Comparison of ENCODE assay signal across 16 cellular contexts in the genomic region with DNA sequence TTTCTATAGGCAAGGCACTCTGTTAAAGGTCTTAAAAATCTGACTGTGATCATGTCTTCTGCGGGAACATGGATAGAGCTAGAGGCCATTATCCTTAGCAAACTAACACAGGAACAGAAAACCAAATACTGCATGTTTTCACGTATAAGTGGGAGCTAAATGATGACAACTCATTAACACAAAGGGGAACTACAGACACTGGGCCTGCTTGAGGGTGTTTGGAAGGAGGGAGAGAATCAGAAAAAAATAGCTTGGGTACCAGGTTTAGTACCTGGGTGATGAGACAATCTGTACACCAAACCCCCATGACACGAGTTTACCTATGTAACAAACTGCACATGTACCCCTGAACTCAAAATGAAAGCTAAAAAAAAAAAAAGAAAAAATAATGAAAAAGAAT. TPM values are rescaled to one million over a fixed set of nuclear protein-coding genes. Genes with fewer than 3 reads are reported as not detected.
A peak's percentile ranks its signal among the peaks of the same experiment; 100 is the strongest.
DNase-seq lines count a peak whose midpoint lies in the region; ATAC-seq, FAIRE-seq and TF ChIP-seq lines count a peak whose summit lies in the region.
"Had no signal": no experiment of that assay in that cellular context is flagged by ENCODE, and none has a peak within 500 bp of the region (broad histone marks: within the 10 kb centered on the region; RNA-seq: fewer than 3 reads in every experiment).

No MANE protein-coding gene starts in this region.

- H3K23ac ChIP-seq in IMR-90 (ENCODE audit: low read depth, low read length) = peak overlapping the region; percentile 61; the same call in 1 of the 2 replicates

- H3K14ac ChIP-seq in IMR-90 (replicated peaks; ENCODE audit: low read depth, low read length) = peak overlapping the region; percentile 75

- peaks cover 31% of the 10 kb centered on the region for H3K4me1 Mint-ChIP-seq in MCF 10A (ENCODE audit: insufficient read depth, unreplicated experiment)
- H3K4me1 Mint-ChIP-seq: CD4-positive, CD25-positive, alpha-beta regulatory T cell had no signal

- H3K27me3 ChIP-seq in breast epithelium (no peaks in the 10 kb centered on the region), IMR-90 (ENCODE audit: control insufficient read depth, insufficient read depth, low read length) (no peaks in the 10 kb centered on the region), GM12878 (replicated peaks in 1 of 2; ENCODE audit: control insufficient read depth in 2 of 2, insufficient read depth in 2 of 2, low read length in 1 of 2) (no peaks in the 10 kb centered on the region), smooth muscle cell (ENCODE audit: low read depth) (no peaks in the 10 kb centered on the region)
- H3K27me3 ChIP-seq: BLaER1 treated with 17β-estradiol and CSF1 and Interleukin-3, amounts not matched to agents 10 nM and 100 nM had no signal

- CTCF ChIA-PET in MCF 10A (lab: Yijun Ruan, JAX) = interaction anchor here (0.7 to 1.1 kb wide), 2 partner anchors 10 to 19 kb away, joined by 3 read pairs; no protein-coding TSS in a partner anchor
- CTCF ChIA-PET in IMR-90 (lab: Yijun Ruan, JAX) = no interaction called here
- CTCF ChIA-PET in GM12878 (lab: Yijun Ruan, JAX) = interaction anchor here (0.7 to 1.6 kb wide), 8 partner anchors 14 to 292 kb away, joined by 3 to 7 read pairs (median 4); no protein-coding TSS in a partner anchor

- H2AK5ac ChIP-seq in IMR-90 (ENCODE audit: low read depth, low read length) = peak overlapping the region; percentile 58; the same call in 1 of the 2 replicates

- no peaks in the 10 kb centered on the region for H3K9me3 Mint-ChIP-seq in MCF 10A (ENCODE audit: unreplicated experiment)

- no peak overlapping the region for H3K27ac ChIP-seq in breast epithelium
- peak overlapping the region; percentile 73; the same call in 1 of the 2 replicates for H3K27ac ChIP-seq in IMR-90 (ENCODE audit: insufficient read depth, low read length)
- H3K27ac ChIP-seq in GM12878 (ENCODE audit: control insufficient read depth, insufficient read depth) = no peak overlapping the region
- H3K27ac ChIP-seq in smooth muscle cell (ENCODE audit: low read depth) = no peak overlapping the region
- H3K27ac ChIP-seq: 22Rv1; BLaER1 treated with 17β-estradiol and CSF1 and Interleukin-3, amounts not matched to agents 10 nM and 100 nM had no signal

- no peaks in the 10 kb centered on the region for H3K4me1 ChIP-seq in breast epithelium
- H3K4me1 ChIP-seq in IMR-90 (ENCODE audit: control insufficient read depth, insufficient read depth, low read length) = peaks cover 13% of the 10 kb centered on the region
- no peaks in the 10 kb centered on the region for H3K4me1 ChIP-seq in GM12878 (ENCODE audit: control insufficient read depth, insufficient read depth, low read length)
- peaks cover 20% of the 10 kb centered on the region for H3K4me1 ChIP-seq in smooth muscle cell (ENCODE audit: low read depth)

- no peaks in the 10 kb centered on the region for H3K36me3 ChIP-seq in breast epithelium
- peaks cover 18% of the 10 kb centered on the region for H3K36me3 ChIP-seq in IMR-90 (ENCODE audit: control insufficient read depth, insufficient read depth, low read length)
- H3K36me3 ChIP-seq in GM12878 (ENCODE audit: control insufficient read depth in 2 of 2, insufficient read depth in 2 of 2, low read length in 1 of 2) = no peaks in the 10 kb centered on the region
- peaks cover 10% of the 10 kb centered on the region for H3K36me3 ChIP-seq in smooth muscle cell (ENCODE audit: low read depth)

- H4K5ac ChIP-seq in IMR-90 (ENCODE audit: low read depth, low read length) = peak overlapping the region; percentile 88; the same call in 1 of the 2 replicates

- dilution Hi-C loops in IMR-90 (cut with HindIII; ENCODE audit: low sequenced_read_pairs, unreplicated experiment) = no loop called here

- H3F3A ChIP-seq in smooth muscle cell (ENCODE audit: low read depth) = no peaks in the 10 kb centered on the region

- WGBS in IMR-90 (ENCODE audit: extremely low coverage in 2 of 2, insufficient read length in 1 of 2), 2 experiments = no CpG with 5 or more reads among the region's 3 CpGs
- 81% methylated on average over 2 of the region's 3 CpGs for WGBS in GM12878 (ENCODE audit: insufficient coverage, insufficient replicate concordance, low lambda C conversion rate, missing lambda C conversion rate)
- 89% methylated on average over 3 of the region's 3 CpGs for WGBS in smooth muscle cell (ENCODE audit: low lambda C conversion rate)

- in situ Hi-C loops in IMR-90 (cut with MboI; ENCODE audit: low sequenced_read_pairs) = no loop called here
- in situ Hi-C loops in GM12878 (cut with MboI) = no loop called here

- H2AK9ac ChIP-seq in IMR-90 (replicated peaks; ENCODE audit: low read depth, low read length, poor library complexity) = no peak overlapping the region

- H3K18ac ChIP-seq in IMR-90 (ENCODE audit: low read depth, low read length) = peak overlapping the region; percentile 55

- intact Hi-C loops in MCF 10A (cut with micrococcal nuclease) (no loop called here), breast epithelium (cut with DNase I; ENCODE audit: low total_unique reads) (no loop called here), IMR-90 (cut with micrococcal nuclease) (no loop called here), GM12878 (cut with micrococcal nuclease; ENCODE audit: unreplicated experiment) (no loop called here)

- H2BK120ac ChIP-seq in IMR-90 (ENCODE audit: low read depth, low read length) = peak overlapping the region; percentile 75

- no peaks in the 10 kb centered on the region for H3K27me3 Mint-ChIP-seq in MCF 10A (ENCODE audit: insufficient read depth, unreplicated experiment)

- H2BK5ac ChIP-seq in IMR-90 (ENCODE audit: low read depth, low read length, poor library complexity, severe bottlenecking) = peak overlapping the region; percentile 91

- RAD21 ChIA-PET in GM12878 (lab: Charles Lee; ENCODE audit: unreplicated experiment) = interaction anchor here (0.7 to 6.2 kb wide), 5 partner anchors 12 to 292 kb away, joined by 3 to 47 read pairs (median 8); a partner anchor contains a TSS

- no peaks in the 10 kb centered on the region; the same call in 1 of the 2 replicates for H3K79me2 ChIP-seq in GM12878 (ENCODE audit: control insufficient read depth, insufficient read depth, low read length)
- H3K79me2 ChIP-seq in smooth muscle cell (ENCODE audit: low read depth) = peaks cover 19% of the 10 kb centered on the region

- peaks cover 42% of the 10 kb centered on the region for H3K36me3 Mint-ChIP-seq in MCF 10A (ENCODE audit: insufficient read depth, unreplicated experiment)
- H3K36me3 Mint-ChIP-seq: CD4-positive, CD25-positive, alpha-beta regulatory T cell had no signal

- FAIRE-seq in GM12878 (lab: Jason Lieb, UNC) = no peak
- FAIRE-seq: GM12892 had no signal

- H2BK20ac ChIP-seq in IMR-90 (ENCODE audit: low read depth, low read length) = peak overlapping the region; percentile 86

- H3K79me1 ChIP-seq in IMR-90 (ENCODE audit: low read depth in 1 of 2, low read length in 2 of 2) = peaks cover 18 to 36% of the 10 kb centered on the region in 2 experiments

- POLR2A ChIA-PET in MCF 10A (lab: Yijun Ruan, JAX) = interaction anchor here (1.6 to 7.8 kb wide), 4 partner anchors 8 to 21 kb away, joined by 6 to 40 read pairs (median 9); a partner anchor contains a TSS
- POLR2A ChIA-PET in IMR-90 (lab: Charles Lee; ENCODE audit: unreplicated experiment) = no interaction called here
- POLR2A ChIA-PET in GM12878 (lab: Charles Lee) = interaction anchor here (0.6 to 4.5 kb wide), 7 partner anchors 9 to 168 kb away, joined by 3 to 22 read pairs (median 6); a partner anchor contains a TSS

- H3K9me3 ChIP-seq in breast epithelium = no peaks in the 10 kb centered on the region
- no peaks in the 10 kb centered on the region for H3K9me3 ChIP-seq in IMR-90 (ENCODE audit: control insufficient read depth, insufficient read depth, low read length)
- H3K9me3 ChIP-seq in GM12878 (replicated peaks; ENCODE audit: control insufficient read depth, insufficient read depth, low read length) = no peaks in the 10 kb centered on the region; the same call in 2 of the 3 replicates
- no peaks in the 10 kb centered on the region for H3K9me3 ChIP-seq in smooth muscle cell (replicated peaks; ENCODE audit: low read depth)
- H3K9me3 ChIP-seq: BLaER1 treated with 17β-estradiol and CSF1 and Interleukin-3, amounts not matched to agents 10 nM and 100 nM; HAP-1 had no signal

- TF ChIP-seq POLR2A in breast epithelium (IDR thresholded peaks at IDR 0.05) (no peak), IMR-90 (IDR thresholded peaks at IDR 0.05; ENCODE audit: low read depth, low read length) (no peak), GM12878 (IDR thresholded peaks at IDR 0.05; ENCODE audit: low read depth, low read length) (no peak)

- H3K56ac ChIP-seq in IMR-90 (ENCODE audit: extremely low read depth, insufficient read depth, low read length) = peak overlapping the region; percentile 18; the same call in 1 of the 2 replicates

- SMC1A ChIA-PET in GM12878 (lab: Charles Lee; ENCODE audit: uncharacterized antibody, unreplicated experiment) = interaction anchor here (1.0 to 3.3 kb wide), 10 partner anchors 8 to 47 kb away, joined by 3 to 25 read pairs (median 6); a partner anchor contains a TSS

- no peak overlapping the region for H3K4me3 Mint-ChIP-seq in MCF 10A (ENCODE audit: unreplicated experiment)
- H3K4me3 Mint-ChIP-seq: CD4-positive, CD25-positive, alpha-beta regulatory T cell had no signal

- no peak overlapping the region for H3K4me3 ChIP-seq in breast epithelium
- H3K4me3 ChIP-seq in IMR-90 (ENCODE audit: insufficient read depth, low read depth, low read length) = no peak overlapping the region
- no peak overlapping the region for H3K4me3 ChIP-seq in GM12878
- no peak overlapping the region for H3K4me3 ChIP-seq in smooth muscle cell
- H3K4me3 ChIP-seq: BLaER1 treated with 17β-estradiol and CSF1 and Interleukin-3, amounts not matched to agents 10 nM and 100 nM; HAP-1 had no signal

- H4K91ac ChIP-seq in IMR-90 (ENCODE audit: insufficient read depth, low read depth, low read length) = peak overlapping the region; percentile 84

- TF ChIP-seq RAD21 in IMR-90 (IDR thresholded peaks at IDR 0.05; ENCODE audit: low read length) (no peak), GM12878 (IDR thresholded peaks at IDR 0.05; ENCODE audit: insufficient read depth, low read depth, low read length) (no peak)

- H2AFZ ChIP-seq in IMR-90 (replicated peaks; ENCODE audit: low read length, poor library complexity) (no peak overlapping the region), GM12878 (ENCODE audit: control insufficient read depth, low read depth, low read length) (no peak overlapping the region), smooth muscle cell (ENCODE audit: low read depth) (peak overlapping the region; percentile 6)

- H3K4me2 ChIP-seq in IMR-90 (ENCODE audit: low read depth, low read length) = no peak overlapping the region
- H3K4me2 ChIP-seq in GM12878 (ENCODE audit: control insufficient read depth, insufficient read depth) = no peak overlapping the region
- H3K4me2 ChIP-seq in smooth muscle cell = no peak overlapping the region
- H3K4me2 ChIP-seq: BLaER1 treated with 17β-estradiol and CSF1 and Interleukin-3, amounts not matched to agents 10 nM and 100 nM had no signal

- TSS peak; percentile 3 for BruUV-seq in MCF 10A (replicated peaks; lab: Mats Ljungman, UMichigan)
- BruUV-seq in IMR-90 (replicated peaks; lab: Mats Ljungman, UMichigan) = no TSS peak
- BruUV-seq in GM12878 (replicated peaks; lab: Mats Ljungman, UMichigan) = no TSS peak

- H3K9ac ChIP-seq in IMR-90 (ENCODE audit: low read depth, low read length) (peak overlapping the region; percentile 15; the same call in 1 of the 2 replicates), GM12878 (ENCODE audit: control insufficient read depth, insufficient read depth, low read length) (no peak overlapping the region), smooth muscle cell (ENCODE audit: low read depth) (no peak overlapping the region)
- H3K9ac ChIP-seq: BLaER1 treated with 17β-estradiol and CSF1 and Interleukin-3, amounts not matched to agents 10 nM and 100 nM had no signal

- H3K9me1 ChIP-seq in IMR-90 (ENCODE audit: insufficient read depth, low read length) = peaks cover 3% of the 10 kb centered on the region

- H3K27ac Mint-ChIP-seq in MCF 10A (ENCODE audit: low read depth, unreplicated experiment) = peak overlapping the region; percentile 24
- H3K27ac Mint-ChIP-seq: CD4-positive, CD25-positive, alpha-beta regulatory T cell had no signal

- DNase-seq in MCF 10A (ENCODE audit: unreplicated experiment) (no peak), breast epithelium (ENCODE audit: low spot score in 2 of 2) (no peak), IMR-90 (no peak), GM12878 (ENCODE audit: low read depth, low spot score) (no peak), smooth muscle cell (lab: John Stamatoyannopoulos, UW; ENCODE audit: unreplicated experiment) (no peak), islet precursor cell (no peak), hepatic stellate cell (ENCODE audit: low spot score) (no peak)
- DNase-seq: ACHN; CD4-positive, CD25-positive, alpha-beta regulatory T cell; DMS79; GOT3 had no signal

- TF ChIP-seq CTCF in MCF 10A (IDR thresholded peaks at IDR 0.05; ENCODE audit: unreplicated experiment) (no peak), breast epithelium (IDR thresholded peaks at IDR 0.05) (no peak), IMR-90 (conservative IDR thresholded peaks at IDR 0.05; ENCODE audit: low read depth, low read length) (no peak), GM12878 (IDR thresholded peaks at IDR 0.05 in 2 of 3, conservative IDR thresholded peaks at IDR 0.05 in 1 of 3; ENCODE audit: control insufficient read depth in 2 of 3, extremely low read depth in 1 of 3, insufficient read depth in 1 of 3, low read depth in 3 of 3, low read length in 3 of 3) (no peak), smooth muscle cell (IDR thresholded peaks at IDR 0.05; ENCODE audit: borderline replicate concordance, insufficient read depth, poor library complexity, severe bottlenecking) (no peak)

- no peak for TF ChIP-seq EP300 in GM12878 (IDR thresholded peaks at IDR 0.05; ENCODE audit: borderline replicate concordance in 1 of 2, control insufficient read depth in 1 of 2, low read depth in 2 of 2, low read length in 2 of 2)

- H4K20me1 ChIP-seq in IMR-90 (ENCODE audit: insufficient read depth, low read length) (no peaks in the 10 kb centered on the region), GM12878 (ENCODE audit: control insufficient read depth, insufficient read depth) (no peaks in the 10 kb centered on the region), smooth muscle cell (ENCODE audit: low read depth) (no peaks in the 10 kb centered on the region)
- H4K20me1 ChIP-seq: BLaER1 treated with 17β-estradiol and CSF1 and Interleukin-3, amounts not matched to agents 10 nM and 100 nM had no signal

- H2BK15ac ChIP-seq in IMR-90 (ENCODE audit: low read depth, low read length) = peak overlapping the region; percentile 92; the same call in 1 of the 3 replicates

- peak overlapping the region; percentile 82 for H3K4ac ChIP-seq in IMR-90 (ENCODE audit: low read depth, low read length)

- no peak for ATAC-seq in IMR-90 (ENCODE audit: low read depth)
- peak; percentile 44 for ATAC-seq in GM12878
- ATAC-seq in HG02759 (IDR thresholded peaks at IDR 0.05; ENCODE audit: unreplicated experiment) = no peak

- peak overlapping the region; percentile 83 to 85 for H4K8ac ChIP-seq in IMR-90 (ENCODE audit: low read depth in 2 of 2, low read length in 2 of 2)

RNA-seq across cellular contexts. Expression of a gene that starts 12.1 kb away (rescaled TPM):
- total RNA-seq in MCF 10A (2022) (103 and 153 TPM in 2 replicates), breast epithelium (1 to 10 TPM in 2 of 3 donors, under 1 TPM in 1; 0.16 to 1.9 (median 1.3) TPM), IMR-90 (2012; rRNA removed) (24.7 and 35.6 TPM in 2 replicates), GM12878 (2014; rRNA removed) (5.9 and 7.4 TPM in 2 replicates), GM12878 (2014; rRNA removed; fragmentation: Illumina TruSeq; extraction: Trizol) (7.0 and 7.6 TPM in 2 replicates), GM12878 (2021) (3.6 and 4.0 TPM in 2 replicates), smooth muscle cell (10.2 and 13.9 TPM in 2 replicates)
- polyA plus RNA-seq in IMR-90 (2012; rRNA removed) (5.6 and 8.3 TPM in 2 replicates), GM12878 (2011; rRNA removed) (9.8 and 18.1 TPM in 2 replicates), GM12878 (2014; fragmentation: Illumina TruSeq; extraction: Trizol) (5.7 and 8.0 TPM in 2 replicates), GM12878 (2014; fragmentation: Nextera tagmentation; extraction: Ambion mirVana) (1 to 10 TPM; 1.6 to 2.2 TPM), GM12878 (2014; rRNA removed) (2.4 and 3.4 TPM in 2 replicates), GM12878 (2016; fragmentation: Nextera tagmentation; extraction: Ambion mirVana) (1 to 10 TPM; 1.8 to 2.2 TPM), smooth muscle cell (1.1 and 2.0 TPM in 2 replicates)
- 1.1 and 1.5 TPM in 2 replicates for polyA plus RNA-seq in IMR-90 (2012; cell fraction: cytosol; rRNA removed)
- 1.2 and 14.0 TPM in 2 replicates for polyA plus RNA-seq in IMR-90 (2012; cell fraction: nucleus; rRNA removed; ENCODE audit: low replicate concordance)
- 62.0 and 64.1 TPM in 2 replicates for total RNA-seq in GM12878 (2013; cell fraction: nucleolus; rRNA removed)
- 2.2 TPM for polyA plus RNA-seq in GM12878 (2011; ENCODE audit: low read depth)
- polyA plus RNA-seq in GM12878 (2011; cell fraction: cytosol; rRNA removed) = 2.5 and 4.2 TPM in 2 replicates
- polyA plus RNA-seq in GM12878 (2011; cell fraction: nucleus; rRNA removed) = 9.5 and 9.8 TPM in 2 replicates
- polyA plus RNA-seq in GM12878 (2012) = 3.6 TPM in 2 replicates
- 14.2 and 17.4 TPM in 2 replicates for polyA minus RNA-seq in GM12878 (2011; rRNA and poly(A)+ RNA removed)
- polyA minus RNA-seq in GM12878 (2011; cell fraction: cytosol; rRNA and poly(A)+ RNA removed) = 4.3 and 6.9 TPM in 2 replicates
- polyA minus RNA-seq in GM12878 (2011; cell fraction: nucleus; rRNA and poly(A)+ RNA removed) = 12.0 and 13.6 TPM in 2 replicates
